In the genomic region with DNA sequence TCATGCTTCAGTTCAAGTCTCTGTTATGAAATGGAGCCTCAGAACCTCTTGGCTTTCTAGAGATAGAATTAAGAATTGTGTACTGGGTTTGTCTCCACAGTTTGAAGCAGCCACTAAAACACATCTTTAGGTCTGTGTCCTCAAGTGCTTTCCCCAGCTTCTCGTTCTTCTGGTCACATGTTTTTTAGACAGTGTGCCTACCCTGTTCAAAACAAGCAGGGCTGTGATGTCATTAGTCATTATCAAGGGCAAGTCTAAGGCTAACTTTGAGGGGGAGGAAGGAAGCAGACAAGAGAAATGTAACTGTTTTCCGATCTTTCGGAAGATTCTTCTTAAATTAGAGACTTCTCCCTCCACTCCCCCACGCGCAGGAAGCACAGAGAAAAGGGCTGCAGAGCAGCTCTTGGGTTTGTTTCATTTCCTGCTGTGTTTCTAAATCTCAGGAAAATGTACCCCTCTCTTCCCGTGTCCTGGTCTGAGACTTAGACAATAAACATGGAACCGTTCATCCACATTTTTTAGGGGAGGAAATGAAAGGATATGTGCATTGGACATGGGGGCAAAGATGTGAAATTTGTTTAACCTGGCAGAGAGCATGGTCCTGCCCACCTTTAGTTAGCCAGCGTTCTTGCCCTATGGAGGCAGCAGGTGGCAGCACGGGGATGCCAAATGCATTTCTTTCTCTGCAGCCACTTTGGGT, we compare ENCODE assay signal across 2 cellular contexts.
TF ChIP-seq lines count a peak whose summit lies in the region.

No MANE protein-coding gene starts in this region.

TF ChIP-seq in SK-N-SH, 30 proteins besides CTCF, POLR2A, EP300 and RAD21:
- TF ChIP-seq JUND (IDR thresholded peaks at IDR 0.05) (no peak), GABPA (IDR thresholded peaks at IDR 0.05; ENCODE audit: low read depth) (no peak), TAF1 (IDR thresholded peaks at IDR 0.05; ENCODE audit: borderline replicate concordance, low read depth, low read length) (no peak), MEF2A (IDR thresholded peaks at IDR 0.05; ENCODE audit: borderline replicate concordance, low read depth) (no peak), NFIC (IDR thresholded peaks at IDR 0.05; ENCODE audit: borderline replicate concordance) (no peak), FOXM1 (IDR thresholded peaks at IDR 0.05; ENCODE audit: low read depth) (no peak), POLR2AphosphoS5 (IDR thresholded peaks at IDR 0.05; ENCODE audit: low read depth, low read length) (no peak), RCOR1 (IDR thresholded peaks at IDR 0.05; ENCODE audit: low read length) (0 out of 2 replicates have a peak, but pooled peaks have one; percentile 12), FOSL2 (IDR thresholded peaks at IDR 0.05; ENCODE audit: borderline replicate concordance, low read depth) (no peak), MXI1 (IDR thresholded peaks at IDR 0.05; ENCODE audit: low read depth, low read length) (0 out of 2 replicates have a peak, but pooled peaks have one; percentile 37), TEAD4 (IDR thresholded peaks at IDR 0.05; ENCODE audit: borderline replicate concordance, insufficient read depth) (no peak), SMC3 (IDR thresholded peaks at IDR 0.05; ENCODE audit: low read depth, low read length) (peak; percentile 82), RFX5 (IDR thresholded peaks at IDR 0.05; ENCODE audit: low read length) (no peak), MAX (IDR thresholded peaks at IDR 0.05; ENCODE audit: low read depth) (peak; percentile 32; the same call in 1 of the 2 replicates), SIN3A (IDR thresholded peaks at IDR 0.05; ENCODE audit: borderline replicate concordance, low read depth, low read length) (0 out of 2 replicates have a peak, but pooled peaks have one; percentile 36), TCF12 (IDR thresholded peaks at IDR 0.05) (no peak), NRF1 (IDR thresholded peaks at IDR 0.05; ENCODE audit: low read depth, low read length) (no peak), ELF1 (IDR thresholded peaks at IDR 0.05) (no peak)
- TF ChIP-seq, protein P1, sequence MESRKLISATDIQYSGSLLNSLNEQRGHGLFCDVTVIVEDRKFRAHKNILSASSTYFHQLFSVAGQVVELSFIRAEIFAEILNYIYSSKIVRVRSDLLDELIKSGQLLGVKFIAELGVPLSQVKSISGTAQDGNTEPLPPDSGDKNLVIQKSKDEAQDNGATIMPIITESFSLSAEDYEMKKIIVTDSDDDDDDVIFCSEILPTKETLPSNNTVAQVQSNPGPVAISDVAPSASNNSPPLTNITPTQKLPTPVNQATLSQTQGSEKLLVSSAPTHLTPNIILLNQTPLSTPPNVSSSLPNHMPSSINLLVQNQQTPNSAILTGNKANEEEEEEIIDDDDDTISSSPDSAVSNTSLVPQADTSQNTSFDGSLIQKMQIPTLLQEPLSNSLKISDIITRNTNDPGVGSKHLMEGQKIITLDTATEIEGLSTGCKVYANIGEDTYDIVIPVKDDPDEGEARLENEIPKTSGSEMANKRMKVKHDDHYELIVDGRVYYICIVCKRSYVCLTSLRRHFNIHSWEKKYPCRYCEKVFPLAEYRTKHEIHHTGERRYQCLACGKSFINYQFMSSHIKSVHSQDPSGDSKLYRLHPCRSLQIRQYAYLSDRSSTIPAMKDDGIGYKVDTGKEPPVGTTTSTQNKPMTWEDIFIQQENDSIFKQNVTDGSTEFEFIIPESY (IDR thresholded peaks at IDR 0.05; ENCODE audit: borderline replicate concordance, low read depth) = no peak
- TF ChIP-seq, protein P2, sequence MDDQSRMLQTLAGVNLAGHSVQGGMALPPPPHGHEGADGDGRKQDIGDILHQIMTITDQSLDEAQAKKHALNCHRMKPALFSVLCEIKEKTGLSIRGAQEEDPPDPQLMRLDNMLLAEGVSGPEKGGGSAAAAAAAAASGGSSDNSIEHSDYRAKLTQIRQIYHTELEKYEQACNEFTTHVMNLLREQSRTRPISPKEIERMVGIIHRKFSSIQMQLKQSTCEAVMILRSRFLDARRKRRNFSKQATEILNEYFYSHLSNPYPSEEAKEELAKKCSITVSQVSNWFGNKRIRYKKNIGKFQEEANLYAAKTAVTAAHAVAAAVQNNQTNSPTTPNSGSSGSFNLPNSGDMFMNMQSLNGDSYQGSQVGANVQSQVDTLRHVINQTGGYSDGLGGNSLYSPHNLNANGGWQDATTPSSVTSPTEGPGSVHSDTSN (IDR thresholded peaks at IDR 0.05) = no peak
TF ChIP-seq in SK-N-SH: peak in this region for 5.

TF ChIP-seq in SK-N-SH treated with all-trans-retinoic acid at 6 μM for 48 hours, 23 proteins besides CTCF, POLR2A, EP300 and RAD21:
- TF ChIP-seq CREB5 (CRISPR knock-in tag; IDR thresholded peaks at IDR 0.05; ENCODE audit: low read depth) = no peak
- no peak for TF ChIP-seq ZFP3 (CRISPR knock-in tag; IDR thresholded peaks at IDR 0.05)
